ENCODE assay signal across 8 cellular contexts in the genomic region with DNA sequence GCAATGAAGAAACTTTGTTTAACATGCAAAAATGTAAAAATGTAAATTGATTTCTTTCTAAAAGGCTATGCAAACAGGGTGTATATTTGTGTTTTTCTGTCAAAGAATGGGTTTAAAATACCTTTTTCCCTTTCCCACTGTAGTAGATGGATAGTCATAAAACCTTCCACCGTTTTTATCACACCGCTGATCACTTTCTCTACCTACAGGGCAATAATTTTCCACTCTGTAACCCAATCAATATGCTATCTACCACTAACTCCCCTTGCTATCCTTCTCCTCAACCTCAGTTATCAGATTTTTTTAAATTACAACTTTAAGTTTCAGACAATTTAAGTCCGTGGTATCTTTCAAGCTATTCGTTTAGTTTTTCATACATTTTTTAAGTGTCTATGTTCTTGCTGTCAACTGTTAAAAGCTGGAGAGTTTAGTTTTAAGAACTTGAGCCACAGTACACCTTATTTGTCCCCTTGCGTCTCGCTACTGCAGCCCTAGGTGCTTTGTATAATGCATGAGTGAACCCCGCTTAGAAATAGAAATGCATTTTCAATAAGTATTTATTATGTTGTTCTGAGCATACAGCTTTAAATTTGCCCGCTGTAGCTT.
A peak's percentile ranks its signal among the peaks of the same experiment; 100 is the strongest.
DNase-seq lines count a peak whose midpoint lies in the region; ATAC-seq and TF ChIP-seq lines count a peak whose summit lies in the region.

No MANE protein-coding gene starts in this region.

- CTCF ChIA-PET in CD8-positive, alpha-beta T cell (lab: Charles Lee), result interaction anchor here (1.3 to 1.4 kb wide), 4 partner anchors 8 to 348 kb away, joined by 3 to 8 read pairs (median 4); partner anchors contain the start of gene ARID1B

- H3K4me2 ChIP-seq in MM.1S (ENCODE audit: low read depth, low read length) (peak overlapping the region; percentile 67; the same call in 1 of the 2 replicates), neural progenitor cell (peak overlapping the region; percentile 90)

- peak overlapping the region; percentile 53 for H2AFZ ChIP-seq in MM.1S (ENCODE audit: low read length)
- peak overlapping the region; percentile 86 for H2AFZ ChIP-seq in neural progenitor cell (replicated peaks)

- TF ChIP-seq CTCF in CD8-positive, alpha-beta T cell (IDR thresholded peaks at IDR 0.05), result no peak
- TF ChIP-seq CTCF in MM.1S (IDR thresholded peaks at IDR 0.05; ENCODE audit: low read length), result no peak
- TF ChIP-seq CTCF in dorsolateral prefrontal cortex (IDR thresholded peaks at IDR 0.05 in 54 of 56, conservative IDR thresholded peaks at IDR 0.05 in 2 of 56; ENCODE audit: low read depth in 1 of 56, partially characterized antibody in 56 of 56), result no peak
- no peak for TF ChIP-seq CTCF in neural progenitor cell (IDR thresholded peaks at IDR 0.05)

- H4K20me1 ChIP-seq in MM.1S (ENCODE audit: insufficient read depth, low read length), result no peaks in the 10 kb centered on the region
- no peaks in the 10 kb centered on the region for H4K20me1 ChIP-seq in neural progenitor cell (ENCODE audit: low read depth)

- no peaks in the 10 kb centered on the region for H3K9me3 ChIP-seq in CD8-positive, alpha-beta T cell (ENCODE audit: low read length)
- H3K9me3 ChIP-seq in MM.1S (replicated peaks; ENCODE audit: insufficient read depth, low read length) (no peaks in the 10 kb centered on the region), neural progenitor cell (ENCODE audit: low read depth) (no peaks in the 10 kb centered on the region)

- no peaks in the 10 kb centered on the region for H3K9me2 ChIP-seq in MM.1S (replicated peaks; ENCODE audit: insufficient read depth, low read length)

- DNase-seq in CD8-positive, alpha-beta T cell, result no peak
- DNase-seq in MM.1S (no peak), dorsolateral prefrontal cortex (no peak), neural progenitor cell (ENCODE audit: low spot score) (no peak), NCI-H1048 (lab: John Stamatoyannopoulos, UW) (no peak)

- H3K9ac ChIP-seq in MM.1S (ENCODE audit: low read length) (peak overlapping the region; percentile 87; the same call in 1 of the 2 replicates), neural progenitor cell (no peak overlapping the region)

- POLR2A ChIA-PET in CD8-positive, alpha-beta T cell (lab: Charles Lee), result interaction anchor here (0.6 to 4.6 kb wide), 4 partner anchors 35 to 336 kb away, joined by 3 to 75 read pairs (median 8); partner anchors contain the start of gene ARID1B

- peaks cover 16% of the 10 kb centered on the region for H3K4me1 Mint-ChIP-seq in CD8-positive, alpha-beta T cell (ENCODE audit: low read depth)
- peaks cover 21% of the 10 kb centered on the region for H3K4me1 Mint-ChIP-seq in neural progenitor cell

- H3K4me1 ChIP-seq in CD8-positive, alpha-beta T cell (ENCODE audit: insufficient read depth, low read length), result peaks cover 8% of the 10 kb centered on the region
- H3K4me1 ChIP-seq in MM.1S (ENCODE audit: low read length), result peaks cover 7% of the 10 kb centered on the region
- peaks cover 10% of the 10 kb centered on the region for H3K4me1 ChIP-seq in neural progenitor cell

- ATAC-seq in CD8-positive, alpha-beta T cell, result no peak
- ATAC-seq in HG03432 (IDR thresholded peaks at IDR 0.05; ENCODE audit: unreplicated experiment) (no peak), GM19351 (IDR thresholded peaks at IDR 0.05; ENCODE audit: unreplicated experiment) (no peak), GM19328 (IDR thresholded peaks at IDR 0.05; ENCODE audit: unreplicated experiment) (no peak)

- peak overlapping the region; percentile 97 for H3K27ac Mint-ChIP-seq in CD8-positive, alpha-beta T cell
- peak overlapping the region; percentile 92 for H3K27ac Mint-ChIP-seq in neural progenitor cell

- no peaks in the 10 kb centered on the region for H3K27me3 ChIP-seq in CD8-positive, alpha-beta T cell (ENCODE audit: insufficient read depth, low read length)
- H3K27me3 ChIP-seq in MM.1S (replicated peaks; ENCODE audit: insufficient read depth, low read length) (no peaks in the 10 kb centered on the region), dorsolateral prefrontal cortex (no peaks in the 10 kb centered on the region), neural progenitor cell (peaks cover 9% of the 10 kb centered on the region)

- intact Hi-C loops in CD8-positive, alpha-beta T cell (cut with DNase I, micrococcal nuclease), result loop anchor here (1.0 to 10.0 kb wide), 10 partner anchors 35 to 1371 kb away; partner anchors contain the start of genes TFB1M (in 2 of the 2) and ZDHHC14 (in 2 of the 2)
- intact Hi-C loops in dorsolateral prefrontal cortex (cut with DNase I), result loop anchor here (2.0 to 10.0 kb wide), 8 partner anchors 121 to 589 kb away; no protein-coding TSS in a partner anchor

- peak overlapping the region; percentile 95 for H3K27ac ChIP-seq in CD8-positive, alpha-beta T cell (ENCODE audit: low read depth, low read length)
- H3K27ac ChIP-seq in MM.1S (ENCODE audit: low read length) (peak overlapping the region; percentile 92; the same call in 1 of the 2 replicates), dorsolateral prefrontal cortex (peak overlapping the region; percentile 90 to 100 (median 99)), neural progenitor cell (peak overlapping the region; percentile 91)

- peaks cover 6% of the 10 kb centered on the region for H3K27me3 Mint-ChIP-seq in CD8-positive, alpha-beta T cell (ENCODE audit: low read depth)
- peaks cover 10% of the 10 kb centered on the region for H3K27me3 Mint-ChIP-seq in neural progenitor cell (ENCODE audit: insufficient read depth, low read depth)

- H3K4me3 ChIP-seq in CD8-positive, alpha-beta T cell (ENCODE audit: low read depth, low read length), result peak overlapping the region; percentile 93
- H3K4me3 ChIP-seq in MM.1S (ENCODE audit: low read length) (peak overlapping the region; percentile 77), dorsolateral prefrontal cortex (peak overlapping the region; percentile 46 to 82 (median 71)), neural progenitor cell (peak overlapping the region; percentile 57)

- H3F3A ChIP-seq in MM.1S (ENCODE audit: insufficient read depth, low read length) (peaks cover 9% of the 10 kb centered on the region), neural progenitor cell (ENCODE audit: low read depth) (peaks cover 26% of the 10 kb centered on the region)

- peak overlapping the region; percentile 89 for H3K4me3 Mint-ChIP-seq in CD8-positive, alpha-beta T cell
- peak overlapping the region; percentile 87 for H3K4me3 Mint-ChIP-seq in neural progenitor cell

- peaks cover 7% of the 10 kb centered on the region for H3K36me3 Mint-ChIP-seq in CD8-positive, alpha-beta T cell
- no peaks in the 10 kb centered on the region for H3K36me3 Mint-ChIP-seq in neural progenitor cell

- H3K79me2 ChIP-seq in MM.1S (ENCODE audit: low read length), result no peaks in the 10 kb centered on the region
- H3K79me2 ChIP-seq in neural progenitor cell (ENCODE audit: low read depth), result no peaks in the 10 kb centered on the region

- no peaks in the 10 kb centered on the region for H3K36me3 ChIP-seq in CD8-positive, alpha-beta T cell (ENCODE audit: insufficient read depth, low read length)
- H3K36me3 ChIP-seq in MM.1S (replicated peaks; ENCODE audit: insufficient read depth, low read length) (no peaks in the 10 kb centered on the region), neural progenitor cell (no peaks in the 10 kb centered on the region)

- no peaks in the 10 kb centered on the region for H3K9me3 Mint-ChIP-seq in CD8-positive, alpha-beta T cell
- H3K9me3 Mint-ChIP-seq in neural progenitor cell, result no peaks in the 10 kb centered on the region
